19 cellular contexts compared by ENCODE assay signal in the genomic region with DNA sequence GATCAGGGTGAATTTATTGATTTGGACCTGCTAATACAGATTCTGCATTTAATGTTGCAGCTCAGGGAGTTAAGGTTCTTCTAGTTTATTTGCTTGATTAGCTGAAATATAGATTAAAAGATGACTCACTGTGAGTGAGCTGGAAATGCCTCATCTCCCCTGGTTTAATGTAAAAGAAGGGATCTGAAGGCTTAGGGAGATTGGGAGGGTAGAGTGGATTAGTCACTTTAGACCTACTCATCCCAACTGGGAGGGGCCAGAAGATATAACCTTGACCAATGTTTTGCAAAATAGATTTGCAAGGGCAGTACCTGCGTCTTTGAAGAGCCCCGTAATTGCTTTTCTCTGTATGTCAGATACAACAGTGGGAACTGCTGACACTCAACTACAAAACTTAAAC.
DNase-seq lines count a peak whose midpoint lies in the region; ATAC-seq, FAIRE-seq and TF ChIP-seq lines count a peak whose summit lies in the region.
"Had no signal": no experiment of that assay in that cellular context is flagged by ENCODE, and none has a peak within 500 bp of the region (broad histone marks: within the 10 kb centered on the region; RNA-seq: fewer than 3 reads in every experiment).

No MANE protein-coding gene starts in this region.

- DNase-seq in H54 (ENCODE audit: insufficient read length, low spot score), result no peak
- DNase-seq in PC-3, result peak; percentile 72
- peak; percentile 1 to 9 for DNase-seq in cardiac fibroblast (ENCODE audit: low read depth in 2 of 2)
- peak; percentile 0 for DNase-seq in iris pigment epithelial cell (ENCODE audit: low read depth)
- no peak for DNase-seq in erythroblast (lab: John Stamatoyannopoulos, UW)
- DNase-seq in osteocyte (ENCODE audit: extremely low spot score, unreplicated experiment), result no peak
- DNase-seq: ACHN, AML-193, DMS 273 treated with DMSO at 0.1 percent for 48 hours, KG1, NCI-H1436, NCI-H2029, NCI-H524, SHP77, SK-N-SH had no signal

- H2AFZ ChIP-seq in PC-3 (ENCODE audit: low read length), result no peak overlapping the region

- POLR2A ChIA-PET in PC-3 (lab: Charles Lee; ENCODE audit: unreplicated experiment), result interaction anchor here (0.6 kb wide), 1 partner anchor 736 kb away, joined by 4 read pairs; no protein-coding TSS in a partner anchor

- no TSS peak for BruUV-seq in PC-3 (replicated peaks; lab: Mats Ljungman, UMichigan)

- TF ChIP-seq CTCF in PC-3 (conservative IDR thresholded peaks at IDR 0.05; ENCODE audit: low read depth, low read length) (no peak), cardiac fibroblast (IDR thresholded peaks at IDR 0.05; ENCODE audit: low read depth, low read length) (no peak), osteocyte (IDR thresholded peaks at IDR 0.05) (no peak)

- no peak overlapping the region for H3K4me2 ChIP-seq in PC-3 (ENCODE audit: low read length)
- H3K4me2 ChIP-seq: SK-N-SH had no signal

- H3K27me3 Mint-ChIP-seq in osteocyte (ENCODE audit: unreplicated experiment), result no peaks in the 10 kb centered on the region

- H3K4me3 Mint-ChIP-seq in osteocyte (ENCODE audit: unreplicated experiment), result no peak overlapping the region
- H3K4me3 Mint-ChIP-seq: CD14-positive monocyte had no signal

- peaks cover 4% of the 10 kb centered on the region for H3K4me1 ChIP-seq in PC-3 (ENCODE audit: insufficient read depth, low read length)
- H3K4me1 ChIP-seq: HAP-1 had no signal

- H3K36me3 ChIP-seq in PC-3 (ENCODE audit: low read depth, low read length), result no peaks in the 10 kb centered on the region
- H3K36me3 ChIP-seq: HAP-1 had no signal

- no peaks in the 10 kb centered on the region for H3K9me2 ChIP-seq in PC-3 (replicated peaks; ENCODE audit: low read length)
- H3K9me2 ChIP-seq: SK-N-SH had no signal

- H3K4me3 ChIP-seq in PC-3 (ENCODE audit: low read length), result no peak overlapping the region
- H3K4me3 ChIP-seq in cardiac fibroblast (replicated peaks in 1 of 2; ENCODE audit: low read depth in 2 of 2, low read length in 2 of 2), result no peak overlapping the region
- H3K4me3 ChIP-seq: HAP-1 had no signal

- H3K9ac ChIP-seq in PC-3 (ENCODE audit: low read length), result no peak overlapping the region
- H3K9ac ChIP-seq: SK-N-SH had no signal

- no peak overlapping the region for H3K27ac ChIP-seq in PC-3 (ENCODE audit: low read length)

- H3K27me3 ChIP-seq in PC-3 (ENCODE audit: low read length), result no peaks in the 10 kb centered on the region

- peak; percentile 11 for FAIRE-seq in H54 (lab: Jason Lieb, UNC)
- FAIRE-seq: RCC 7860 had no signal

- no peaks in the 10 kb centered on the region for H4K20me1 ChIP-seq in PC-3 (ENCODE audit: low read length)

- H3F3A ChIP-seq in PC-3 (ENCODE audit: low read length, unreplicated experiment), result no peaks in the 10 kb centered on the region

- CTCF ChIA-PET in PC-3 (lab: Charles Lee), result no interaction called here

- no peak overlapping the region for H3K27ac Mint-ChIP-seq in osteocyte (ENCODE audit: unreplicated experiment)
- H3K27ac Mint-ChIP-seq: CD14-positive monocyte had no signal

- intact Hi-C loops in PC-3 (cut with micrococcal nuclease), result no loop called here

- no peaks in the 10 kb centered on the region for H3K4me1 Mint-ChIP-seq in osteocyte (ENCODE audit: unreplicated experiment)
- H3K4me1 Mint-ChIP-seq: CD14-positive monocyte had no signal

- H3K9me3 Mint-ChIP-seq in osteocyte (ENCODE audit: unreplicated experiment), result no peaks in the 10 kb centered on the region

- no peaks in the 10 kb centered on the region for H3K36me3 Mint-ChIP-seq in osteocyte (ENCODE audit: unreplicated experiment)
- H3K36me3 Mint-ChIP-seq: CD14-positive monocyte had no signal

- H3K79me2 ChIP-seq in PC-3 (ENCODE audit: low read length), result no peaks in the 10 kb centered on the region

- H3K9me3 ChIP-seq in PC-3 (ENCODE audit: low read length), result no peaks in the 10 kb centered on the region
- H3K9me3 ChIP-seq: HAP-1, SK-N-SH had no signal

- ATAC-seq in PC-3, result peak; percentile 93
- ATAC-seq in HG03442 (IDR thresholded peaks at IDR 0.05; ENCODE audit: unreplicated experiment), result no peak

- TF ChIP-seq POLR2A in H54 (IDR thresholded peaks at IDR 0.05; ENCODE audit: low read depth, low read length) (no peak), erythroblast (IDR thresholded peaks at IDR 0.05; ENCODE audit: low read length) (no peak)

Comparison
In these comparisons a context has a peak if more than half of its experiments do, and no peak if none do; other contexts are left out.
1. DNase-seq: peak in PC-3 (single experiment), cardiac fibroblast (2 of 2) and iris pigment epithelial cell (single experiment); none in H54 (single experiment), erythroblast (0 of 2) and osteocyte (single experiment).